8 cellular contexts compared by ENCODE assay signal in the genomic region with DNA sequence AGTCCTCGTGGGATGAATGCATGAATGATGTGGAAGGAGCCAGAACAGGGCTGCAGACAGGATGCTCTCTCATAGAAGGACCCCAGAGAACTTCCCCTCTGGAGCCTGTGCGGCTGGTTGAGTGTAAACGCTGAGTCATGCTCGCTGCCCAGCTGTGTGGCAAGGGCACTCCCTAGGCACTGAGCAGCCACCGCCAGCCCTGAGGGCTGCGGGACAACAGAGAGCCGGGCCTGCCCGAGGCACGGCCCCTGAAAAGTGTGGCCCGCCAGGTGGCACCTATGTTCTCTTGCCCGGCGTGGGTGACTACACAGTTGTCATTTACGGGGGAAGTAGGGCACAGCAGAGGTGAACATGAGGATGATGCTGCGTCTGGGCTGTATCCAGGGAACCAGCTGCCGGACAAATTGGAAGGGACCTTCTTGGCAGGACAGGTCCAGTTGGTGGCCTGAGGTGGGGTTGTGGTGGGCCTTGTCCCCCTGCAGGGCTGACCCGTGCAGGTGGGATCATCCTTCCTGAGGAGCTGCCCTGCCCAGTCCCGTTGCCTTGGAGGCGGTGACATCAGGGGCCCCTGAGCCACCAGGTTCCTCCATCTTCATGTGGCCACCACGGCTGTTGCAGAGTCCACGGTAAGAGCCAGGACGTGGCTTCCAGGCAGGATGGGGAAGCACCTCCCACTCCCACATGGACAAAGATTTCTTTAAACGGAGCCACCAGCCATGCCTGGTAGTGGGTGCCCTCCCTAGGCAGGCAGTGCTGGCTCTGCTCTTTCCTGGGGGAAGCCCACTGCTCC.
DNase-seq lines count a peak whose midpoint lies in the region; ATAC-seq and TF ChIP-seq lines count a peak whose summit lies in the region.

No MANE protein-coding gene starts in this region.

- no peaks in the 10 kb centered on the region for H3K9me3 ChIP-seq in CD8-positive, alpha-beta T cell (ENCODE audit: low read length)

- peak; percentile 27 for ATAC-seq in CD8-positive, alpha-beta T cell
- ATAC-seq in activated T-helper 17 cell treated with anti-CD3 and anti-CD28 coated beads, Interleukin-2, amount 50 U/mL, for 72 hours (replicated peaks), result peak; percentile 59
- ATAC-seq in GM18511 (IDR thresholded peaks at IDR 0.05; ENCODE audit: unreplicated experiment), result no peak

- H3K4me1 ChIP-seq in CD8-positive, alpha-beta T cell (ENCODE audit: insufficient read depth, low read length), result peaks cover 55% of the 10 kb centered on the region

- no peaks in the 10 kb centered on the region for H3K27me3 ChIP-seq in CD8-positive, alpha-beta T cell (ENCODE audit: insufficient read depth, low read length)

- peaks cover 11% of the 10 kb centered on the region for H3K27me3 Mint-ChIP-seq in CD8-positive, alpha-beta T cell (ENCODE audit: low read depth)
- H3K27me3 Mint-ChIP-seq in activated T-helper 17 cell treated with anti-CD3 and anti-CD28 coated beads, Interleukin-2, amount 50 U/mL, for 72 hours, result peaks cover 22% of the 10 kb centered on the region

- H3K36me3 Mint-ChIP-seq in CD8-positive, alpha-beta T cell, result no peaks in the 10 kb centered on the region
- no peaks in the 10 kb centered on the region for H3K36me3 Mint-ChIP-seq in activated T-helper 17 cell treated with anti-CD3 and anti-CD28 coated beads, Interleukin-2, amount 50 U/mL, for 72 hours (ENCODE audit: low read depth)

- POLR2A ChIA-PET in CD8-positive, alpha-beta T cell (lab: Charles Lee), result no interaction called here

- intact Hi-C loops in CD8-positive, alpha-beta T cell (cut with DNase I, micrococcal nuclease), result no loop called here

- peak overlapping the region; percentile 18 for H3K27ac Mint-ChIP-seq in CD8-positive, alpha-beta T cell
- peak overlapping the region; percentile 22 for H3K27ac Mint-ChIP-seq in activated T-helper 17 cell treated with anti-CD3 and anti-CD28 coated beads, Interleukin-2, amount 50 U/mL, for 72 hours

- DNase-seq in CD8-positive, alpha-beta T cell, result no peak
- DNase-seq in KG1 (lab: John Stamatoyannopoulos, UW), result peak; percentile 46
- peak; percentile 44 for DNase-seq in mucosa of gallbladder (ENCODE audit: low spot score)
- no peak for DNase-seq in stimulated activated CD8-positive, alpha-beta memory T cell treated with anti-CD3 and anti-CD28 coated beads, Interleukin-4, amount 100 ng/mL, for 48 hours
- DNase-seq in germinal center (ENCODE audit: low spot score), result no peak
- DNase-seq in NCI-H446 (lab: John Stamatoyannopoulos, UW), result no peak

- H3K27ac ChIP-seq in CD8-positive, alpha-beta T cell (ENCODE audit: low read depth, low read length), result no peak overlapping the region

- CTCF ChIA-PET in CD8-positive, alpha-beta T cell (lab: Charles Lee), result no interaction called here

- TF ChIP-seq CTCF in CD8-positive, alpha-beta T cell (IDR thresholded peaks at IDR 0.05), result no peak

- H3K4me3 ChIP-seq in CD8-positive, alpha-beta T cell (ENCODE audit: low read depth, low read length), result no peak overlapping the region

- H3K9me3 Mint-ChIP-seq in CD8-positive, alpha-beta T cell, result no peaks in the 10 kb centered on the region
- H3K9me3 Mint-ChIP-seq in activated T-helper 17 cell treated with anti-CD3 and anti-CD28 coated beads, Interleukin-2, amount 50 U/mL, for 72 hours, result no peaks in the 10 kb centered on the region

- peaks cover 61% of the 10 kb centered on the region for H3K4me1 Mint-ChIP-seq in CD8-positive, alpha-beta T cell (ENCODE audit: low read depth)
- H3K4me1 Mint-ChIP-seq in activated T-helper 17 cell treated with anti-CD3 and anti-CD28 coated beads, Interleukin-2, amount 50 U/mL, for 72 hours, result no peaks in the 10 kb centered on the region

- no peaks in the 10 kb centered on the region for H3K36me3 ChIP-seq in CD8-positive, alpha-beta T cell (ENCODE audit: insufficient read depth, low read length)

- peak overlapping the region; percentile 32 for H3K4me3 Mint-ChIP-seq in CD8-positive, alpha-beta T cell
- no peak overlapping the region for H3K4me3 Mint-ChIP-seq in activated T-helper 17 cell treated with anti-CD3 and anti-CD28 coated beads, Interleukin-2, amount 50 U/mL, for 72 hours

Comparison
In these comparisons a context has a peak if more than half of its experiments do, and no peak if none do; other contexts are left out.
1. DNase-seq: peak in KG1 (single experiment) and mucosa of gallbladder (single experiment); none in CD8-positive, alpha-beta T cell (0 of 7), stimulated activated CD8-positive, alpha-beta memory T cell treated with anti-CD3 and anti-CD28 coated beads, Interleukin-4, amount 100 ng/mL, for 48 hours (single experiment), germinal center (single experiment) and NCI-H446 (0 of 2).